In the genomic region with DNA sequence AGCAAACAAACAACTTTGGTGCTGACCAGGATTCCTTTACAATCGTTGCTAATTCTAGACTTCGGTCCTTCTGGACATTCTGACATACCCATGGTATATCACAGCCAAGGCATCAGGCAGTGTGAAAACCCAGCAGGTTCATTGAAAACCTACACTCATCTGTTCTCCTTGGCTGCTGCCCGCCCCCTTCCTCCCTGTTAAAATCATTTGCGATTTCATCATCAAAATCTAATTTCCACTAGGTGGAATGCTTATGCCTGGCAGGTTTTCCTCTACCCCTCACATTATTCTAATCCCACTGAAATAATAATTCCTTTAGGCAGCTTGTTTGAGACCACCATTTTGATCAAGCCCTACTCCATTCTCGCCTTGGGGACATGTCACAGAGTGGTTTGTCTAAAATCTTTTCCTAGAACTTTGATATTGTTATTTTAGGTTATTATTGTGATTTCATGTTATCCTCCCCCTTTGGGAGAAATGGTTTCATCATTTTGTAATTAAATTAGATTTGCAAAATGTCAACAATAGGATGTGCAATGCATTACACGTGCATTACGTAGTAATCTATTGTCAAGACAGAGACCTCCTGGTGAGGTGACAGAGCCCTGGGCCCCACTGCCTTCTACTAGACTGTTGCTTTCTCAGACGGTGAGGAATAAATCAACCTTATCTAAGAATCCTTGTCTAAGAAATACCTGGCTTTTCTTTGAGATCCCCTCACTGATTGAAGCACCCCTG, we compare ENCODE assay signal across 14 cellular contexts.
"Had no signal": no experiment of that assay in that cellular context is flagged by ENCODE, and none has a peak within 500 bp of the region (broad histone marks: within the 10 kb centered on the region; RNA-seq: fewer than 3 reads in every experiment).

No MANE protein-coding gene starts in this region.

- H3K27ac ChIP-seq: tibial artery had no signal

- H3K27me3 Mint-ChIP-seq: activated T-helper 17 cell treated with anti-CD3 and anti-CD28 coated beads, Interleukin-2, amount 50 U/mL, for 72 hours; natural killer cell treated with Interleukin-12 subunit alpha and Interleukin-12 subunit beta and Interleukin-15 and Interleukin-18, amount 100 ng/mL, for 72 hours had no signal

- H3K9me3 ChIP-seq: tibial artery had no signal

- H3K4me3 ChIP-seq: tibial artery had no signal

- DNase-seq: activated CD4-positive, alpha-beta T cell treated with anti-CD3 and anti-CD28 coated beads, Interleukin-2, amount 50 U/mL, for 4 hours; activated CD4-positive, CD25-positive, alpha-beta regulatory T cell treated with anti-CD3 and anti-CD28 coated beads, Interleukin-2, amount 50 U/mL, for 72 hours; activated naive CD4-positive, alpha-beta T cell treated with anti-CD3 and anti-CD28 coated beads, Interleukin-2, amount 50 U/mL, for 16 hours; activated T-cell treated with anti-CD3 and anti-CD28 coated beads for 4 hours; amniotic stem cell; foreskin fibroblast; glutamatergic neuron; kidney glomerular epithelial cell; stimulated activated CD4-positive, alpha-beta T cell treated with anti-CD3 and anti-CD28 coated beads, Interleukin-12 subunit alpha, Interleukin-12 subunit beta, amount 100 ng/mL, for 4 hours; stimulated activated CD4-positive, alpha-beta T cell treated with anti-CD3 and anti-CD28 coated beads, Interleukin-2, amount 100 ng/mL, for 24 hours; T1000 had no signal

- H3K4me3 Mint-ChIP-seq: activated T-helper 17 cell treated with anti-CD3 and anti-CD28 coated beads, Interleukin-2, amount 50 U/mL, for 72 hours; natural killer cell treated with Interleukin-12 subunit alpha and Interleukin-12 subunit beta and Interleukin-15 and Interleukin-18, amount 100 ng/mL, for 72 hours had no signal

- H3K9me3 Mint-ChIP-seq: activated T-helper 17 cell treated with anti-CD3 and anti-CD28 coated beads, Interleukin-2, amount 50 U/mL, for 72 hours; natural killer cell treated with Interleukin-12 subunit alpha and Interleukin-12 subunit beta and Interleukin-15 and Interleukin-18, amount 100 ng/mL, for 72 hours had no signal

- H3K36me3 Mint-ChIP-seq: natural killer cell treated with Interleukin-12 subunit alpha and Interleukin-12 subunit beta and Interleukin-15 and Interleukin-18, amount 100 ng/mL, for 72 hours had no signal

- H3K27me3 ChIP-seq: tibial artery had no signal

- H3K27ac Mint-ChIP-seq: activated T-helper 17 cell treated with anti-CD3 and anti-CD28 coated beads, Interleukin-2, amount 50 U/mL, for 72 hours had no signal

- ATAC-seq: activated T-helper 17 cell treated with anti-CD3 and anti-CD28 coated beads, Interleukin-2, amount 50 U/mL, for 72 hours; natural killer cell treated with Interleukin-12 subunit alpha and Interleukin-12 subunit beta and Interleukin-15 and Interleukin-18, amount 100 ng/mL, for 72 hours had no signal

- H3K4me1 ChIP-seq: tibial artery had no signal
